Comparison of ENCODE assay signal across 12 cellular contexts in genomic region chr22:48782817-48783511, GRCh38.
A peak's percentile ranks its signal among the peaks of the same experiment; 100 is the strongest.
DNase-seq lines count a peak whose midpoint lies in the region; ATAC-seq and TF ChIP-seq lines count a peak whose summit lies in the region.
"Had no signal": no experiment of that assay in that cellular context is flagged by ENCODE, and none has a peak within 500 bp of the region (broad histone marks: within the 10 kb centered on the region; RNA-seq: fewer than 3 reads in every experiment).

No MANE protein-coding gene starts in this region.

- no peaks in the 10 kb centered on the region for H3K9me3 Mint-ChIP-seq in activated CD4-positive, alpha-beta T cell treated with anti-CD3 and anti-CD28 coated beads, Interleukin-2, amount 10 ng/mL, durations not matched to agents 7 days and 5 days

- no peak overlapping the region for H3K4me3 ChIP-seq in testis
- H3K4me3 ChIP-seq: BLaER1, SJSA1 had no signal

- no peak for ATAC-seq in Right ventricle myocardium inferior
- no peak for ATAC-seq in activated CD4-positive, CD25-positive, alpha-beta regulatory T cell treated with anti-CD3 and anti-CD28 coated beads, Interleukin-2, amount 50 U/mL, for 24 hours

- H3K27ac Mint-ChIP-seq in activated CD4-positive, alpha-beta T cell treated with anti-CD3 and anti-CD28 coated beads, Interleukin-2, amount 10 ng/mL, durations not matched to agents 7 days and 5 days: no peak overlapping the region

- peak in 2 of 3 experiments; percentile 12 to 40 for TF ChIP-seq CTCF in testis (IDR thresholded peaks at IDR 0.05)

- intact Hi-C loops in cardiac septum (cut with DNase I): no loop called here
- intact Hi-C loops in Right ventricle myocardium inferior (cut with DNase I): no loop called here
- intact Hi-C loops in testis (cut with DNase I; ENCODE audit: low total_unique reads): no loop called here

- H3K27me3 Mint-ChIP-seq in activated CD4-positive, alpha-beta T cell treated with anti-CD3 and anti-CD28 coated beads, Interleukin-2, amount 10 ng/mL, durations not matched to agents 7 days and 5 days: no peaks in the 10 kb centered on the region

- CTCF ChIA-PET in activated CD4-positive, alpha-beta T cell treated with anti-CD3 and anti-CD28 coated beads, Interleukin-2, amount 10 ng/mL, durations not matched to agents 7 days and 5 days (lab: Charles Lee): no interaction called here

- no peaks in the 10 kb centered on the region for H3K4me1 ChIP-seq in testis
- H3K4me1 ChIP-seq: BLaER1, SJSA1 had no signal

- TF ChIP-seq POLR2A in testis (IDR thresholded peaks at IDR 0.05): no peak

- 61 to 82% methylated on average over 9 to 16 of the region's 16 CpGs for WGBS in testis, 2 donors

- no peak overlapping the region for H3K4me3 Mint-ChIP-seq in activated CD4-positive, alpha-beta T cell treated with anti-CD3 and anti-CD28 coated beads, Interleukin-2, amount 10 ng/mL, durations not matched to agents 7 days and 5 days

- H3K36me3 Mint-ChIP-seq in activated CD4-positive, alpha-beta T cell treated with anti-CD3 and anti-CD28 coated beads, Interleukin-2, amount 10 ng/mL, durations not matched to agents 7 days and 5 days (ENCODE audit: low read depth): no peaks in the 10 kb centered on the region

- no peaks in the 10 kb centered on the region for H3K36me3 ChIP-seq in testis (ENCODE audit: low read depth, missing control alignments)
- H3K36me3 ChIP-seq: BLaER1, SJSA1 had no signal

- peak; percentile 39 for DNase-seq in cardiac septum (ENCODE audit: low spot score)
- DNase-seq in Right ventricle myocardium inferior (ENCODE audit: missing footprints): no peak
- DNase-seq in NCI-H748 (lab: John Stamatoyannopoulos, UW; ENCODE audit: unreplicated experiment): peak; percentile 59
- peak; percentile 35 for DNase-seq in globus pallidus (ENCODE audit: low spot score)
- no peak for DNase-seq in testis
- DNase-seq in stimulated activated naive CD4-positive, alpha-beta T cell treated with Interleukin-2 at 50 U/mL for 16 hours (lab: John Stamatoyannopoulos, UW): no peak
- no peak for DNase-seq in activated CD4-positive, alpha-beta T cell treated with anti-CD3 and anti-CD28 coated beads, Interleukin-2, amount 10 ng/mL, durations not matched to agents 7 days and 5 days
- DNase-seq: NCI-H1417 treated with DMSO at 0.1 percent for 48 hours; stimulated activated CD4-positive, alpha-beta T cell treated with anti-CD3 and anti-CD28 coated beads, Interleukin-12 subunit alpha, Interleukin-12 subunit beta, amount 100 ng/mL, for 4 hours had no signal

- no peaks in the 10 kb centered on the region for H3K4me1 Mint-ChIP-seq in activated CD4-positive, alpha-beta T cell treated with anti-CD3 and anti-CD28 coated beads, Interleukin-2, amount 10 ng/mL, durations not matched to agents 7 days and 5 days

- POLR2A ChIA-PET in activated CD4-positive, alpha-beta T cell treated with anti-CD3 and anti-CD28 coated beads, Interleukin-2, amount 10 ng/mL, durations not matched to agents 7 days and 5 days (lab: Charles Lee): no interaction called here

- no peaks in the 10 kb centered on the region for H3K27me3 ChIP-seq in testis
- H3K27me3 ChIP-seq: BLaER1, SJSA1 had no signal

- no peaks in the 10 kb centered on the region for H3K9me3 ChIP-seq in testis

- no peak overlapping the region for H3K27ac ChIP-seq in testis
- H3K27ac ChIP-seq: BLaER1, SJSA1 had no signal

Comparison
In these comparisons a context has a peak if more than half of its experiments do, and no peak if none do; other contexts are left out.
1. DNase-seq: peak in cardiac septum (single experiment), NCI-H748 (single experiment) and globus pallidus (single experiment); none in Right ventricle myocardium inferior (single experiment), testis (single experiment), stimulated activated naive CD4-positive, alpha-beta T cell treated with Interleukin-2 at 50 U/mL for 16 hours (single experiment) and activated CD4-positive, alpha-beta T cell treated with anti-CD3 and anti-CD28 coated beads, Interleukin-2, amount 10 ng/mL, durations not matched to agents 7 days and 5 days (single experiment).